Comparison of ENCODE assay signal across 8 cellular contexts in the genomic region with DNA sequence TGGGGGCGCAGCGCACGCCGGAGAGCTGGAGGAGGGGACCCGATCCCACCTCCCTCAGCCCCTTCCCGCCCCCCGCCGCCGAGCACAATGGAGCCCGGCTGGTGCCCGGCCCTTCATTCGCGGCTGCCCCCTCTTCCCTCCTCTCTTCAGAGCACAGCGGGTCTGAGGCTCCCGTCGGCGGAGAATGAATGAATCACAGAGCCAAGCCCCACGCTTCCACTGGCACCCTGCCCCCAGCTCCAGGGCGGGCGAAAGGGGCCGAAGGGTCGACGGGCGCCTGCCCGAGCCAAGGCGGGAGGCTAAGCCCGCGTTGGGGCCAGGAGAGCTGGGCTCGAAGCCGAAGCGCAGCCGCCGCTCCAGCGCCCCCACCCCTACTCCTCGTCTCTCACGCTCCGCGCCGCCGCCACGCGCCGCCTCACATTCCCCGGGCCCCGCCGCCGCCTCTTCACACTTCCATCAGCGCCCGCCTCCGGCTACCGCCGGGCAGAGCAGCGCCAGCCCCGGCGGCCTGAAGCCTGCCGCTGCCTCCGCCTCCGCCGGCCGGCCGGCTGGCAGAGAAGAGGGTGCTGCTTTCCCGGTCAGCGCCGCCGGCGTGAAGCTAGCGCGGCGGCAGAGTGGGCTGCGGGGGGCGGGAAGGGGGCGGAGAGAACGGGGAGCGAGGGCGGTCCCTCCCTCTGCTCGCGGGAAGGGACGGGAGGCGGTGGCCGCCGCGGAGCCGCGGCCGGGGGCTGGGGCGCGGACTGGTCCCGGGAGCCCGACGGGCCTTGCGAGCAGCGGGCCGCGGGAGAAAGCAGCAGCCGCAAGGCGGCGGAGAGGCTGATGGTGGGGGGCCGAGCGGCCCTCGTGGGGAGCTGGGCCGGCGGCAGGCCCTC. TPM values are rescaled to one million over a fixed set of nuclear protein-coding genes. Genes with fewer than 3 reads are reported as not detected.
DNase-seq lines count a peak whose midpoint lies in the region; ATAC-seq and TF ChIP-seq lines count a peak whose summit lies in the region.

A gene with protein sequence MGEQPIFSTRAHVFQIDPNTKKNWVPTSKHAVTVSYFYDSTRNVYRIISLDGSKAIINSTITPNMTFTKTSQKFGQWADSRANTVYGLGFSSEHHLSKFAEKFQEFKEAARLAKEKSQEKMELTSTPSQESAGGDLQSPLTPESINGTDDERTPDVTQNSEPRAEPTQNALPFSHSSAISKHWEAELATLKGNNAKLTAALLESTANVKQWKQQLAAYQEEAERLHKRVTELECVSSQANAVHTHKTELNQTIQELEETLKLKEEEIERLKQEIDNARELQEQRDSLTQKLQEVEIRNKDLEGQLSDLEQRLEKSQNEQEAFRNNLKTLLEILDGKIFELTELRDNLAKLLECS (minus strand): TSS at position 616 of the 872 bp plus-strand sequence. CDS start 1,360 bp downstream, outside the sequence.

- H3K27me3 ChIP-seq in foreskin keratinocyte (no peaks in the 10 kb centered on the region), neutrophil (peaks cover 94% of the 10 kb centered on the region), suprapubic skin (peaks cover 4% of the 10 kb centered on the region)

- peak within 1 kb of the TSS; percentile 88 for H3K27ac ChIP-seq in foreskin keratinocyte
- peak within 1 kb of the TSS; percentile 58 for H3K27ac ChIP-seq in neutrophil
- peak within 1 kb of the TSS; percentile 94 for H3K27ac ChIP-seq in suprapubic skin

- TF ChIP-seq POLR2A in suprapubic skin (IDR thresholded peaks at IDR 0.05): no peak

- H3K9me3 ChIP-seq in neutrophil (no peaks in the 10 kb centered on the region), suprapubic skin (no peaks in the 10 kb centered on the region)

- peak; percentile 58 for DNase-seq in DMS79 treated with DMSO at 0.1 percent for 48 hours (lab: John Stamatoyannopoulos, UW)
- peak; percentile 66 for DNase-seq in HuH-7 (ENCODE audit: low spot score)
- DNase-seq in SHP77 (lab: John Stamatoyannopoulos, UW): peak; percentile 65 to 82
- peak; percentile 31 to 64 (median 50) for DNase-seq in activated naive CD4-positive, alpha-beta T cell (lab: John Stamatoyannopoulos, UW)
- DNase-seq in foreskin keratinocyte: peak; percentile 57 to 78
- peak; percentile 85 for DNase-seq in suprapubic skin (ENCODE audit: low spot score in 2 of 2)

- ATAC-seq in GM21529 (IDR thresholded peaks at IDR 0.05; ENCODE audit: unreplicated experiment) (peak; percentile 58), foreskin keratinocyte (peak; percentile 69)

- H3K4me3 ChIP-seq in neutrophil (ENCODE audit: low read depth in 1 of 2, low read length in 1 of 2): peak within 1 kb of the TSS; percentile 69
- peak within 1 kb of the TSS; percentile 80 for H3K4me3 ChIP-seq in suprapubic skin

- no peak for TF ChIP-seq EP300 in suprapubic skin (IDR thresholded peaks at IDR 0.05)

- H3K36me3 ChIP-seq in neutrophil (no peaks in the 10 kb centered on the region), suprapubic skin (no peaks in the 10 kb centered on the region)

- no peaks in the 10 kb centered on the region for H3K4me1 ChIP-seq in foreskin keratinocyte
- H3K4me1 ChIP-seq in neutrophil (ENCODE audit: control insufficient read depth in 1 of 2, insufficient read depth in 1 of 2, low read depth in 1 of 2, low read length in 1 of 2): peaks cover 15 to 18% of the 10 kb centered on the region in 2 experiments
- peaks cover 40% of the 10 kb centered on the region for H3K4me1 ChIP-seq in suprapubic skin

- peak; percentile 16 for TF ChIP-seq CTCF in foreskin keratinocyte (conservative IDR thresholded peaks at IDR 0.05)
- TF ChIP-seq CTCF in neutrophil (IDR thresholded peaks at IDR 0.05): no peak
- TF ChIP-seq CTCF in suprapubic skin (IDR thresholded peaks at IDR 0.05): peak in 1 of 2 donors; percentile 20

- 2% methylated on average over 9 of the region's 102 CpGs for WGBS in suprapubic skin

RNA-seq across cellular contexts. Expression of the gene that starts here (rescaled TPM):
- total RNA-seq in foreskin keratinocyte (13.0 and 17.4 TPM in 2 replicates), suprapubic skin (1 to 10 TPM; 6.0 to 7.5 (median 7.0) TPM)
- polyA plus RNA-seq in foreskin keratinocyte: 2.0 and 2.9 TPM in 2 replicates

Comparison
In these comparisons a context has a peak if more than half of its experiments do, and no peak if none do; other contexts are left out.
1. Peak in every context shown above with its lines: DNase-seq, ATAC-seq, H3K4me3 ChIP-seq and H3K27ac ChIP-seq.